ENCODE assay signal across 8 cellular contexts in the genomic region with DNA sequence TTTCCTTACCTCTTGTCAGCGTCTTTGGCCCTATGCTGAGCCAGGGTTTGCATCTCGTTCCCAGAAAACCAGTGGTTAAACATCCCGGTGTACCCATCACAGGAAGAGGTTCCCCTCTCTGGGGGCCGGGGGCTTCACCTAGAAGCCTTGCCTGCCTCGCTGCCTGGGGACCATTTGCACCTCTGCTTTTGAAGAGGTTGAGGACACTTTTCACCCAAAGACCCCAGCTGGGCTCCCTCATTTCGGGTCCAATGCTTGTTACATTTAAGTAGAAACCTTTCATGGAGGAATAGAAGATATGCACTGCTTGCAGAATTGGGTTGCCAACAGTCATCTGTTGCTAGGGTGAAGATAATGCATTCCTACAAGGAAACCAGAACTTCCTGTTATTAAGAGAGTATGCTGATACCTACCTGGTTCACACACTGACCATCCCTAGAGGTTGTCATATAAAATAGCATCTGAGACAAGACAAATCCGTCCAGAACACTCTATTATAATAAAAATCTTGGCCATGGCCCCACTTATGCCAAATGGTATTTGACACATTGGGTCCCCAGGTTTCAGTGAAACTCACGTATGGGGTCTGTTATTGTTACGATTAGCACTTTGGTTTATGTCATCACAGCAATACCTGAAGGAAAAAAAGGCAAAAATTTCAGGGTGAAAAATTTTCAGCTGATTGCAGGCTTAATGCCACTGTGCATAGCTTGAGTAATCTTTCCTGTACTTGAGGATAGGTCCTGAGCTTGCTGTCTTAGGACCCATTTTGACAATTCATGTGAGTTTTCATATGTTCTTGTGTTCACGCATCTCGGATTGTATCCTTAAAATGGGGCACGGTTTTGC. TPM values are rescaled to one million over a fixed set of nuclear protein-coding genes. Genes with fewer than 3 reads are reported as not detected.
A peak's percentile ranks its signal among the peaks of the same experiment; 100 is the strongest.
DNase-seq lines count a peak whose midpoint lies in the region; ATAC-seq and TF ChIP-seq lines count a peak whose summit lies in the region.

No MANE protein-coding gene starts in this region.

- H3K9me3 Mint-ChIP-seq in CD4-positive, alpha-beta T cell: no peaks in the 10 kb centered on the region
- no peaks in the 10 kb centered on the region for H3K9me3 Mint-ChIP-seq in natural killer cell

- H3K36me3 ChIP-seq in HUES64 (ENCODE audit: insufficient read depth, low read length): no peaks in the 10 kb centered on the region

- TF ChIP-seq CTCF in CD4-positive, alpha-beta T cell (IDR thresholded peaks at IDR 0.05): no peak
- TF ChIP-seq CTCF in choroid plexus epithelial cell (conservative IDR thresholded peaks at IDR 0.05; ENCODE audit: low read depth, low read length) (no peak), natural killer cell (IDR thresholded peaks at IDR 0.05) (no peak)

- POLR2A ChIA-PET in CD4-positive, alpha-beta T cell (lab: Charles Lee): interaction anchor here (0.9 kb wide), 1 partner anchor 9 kb away, joined by 3 read pairs; no protein-coding TSS in a partner anchor

- intact Hi-C loops in CD4-positive, alpha-beta T cell (cut with DNase I, micrococcal nuclease): loop anchor here in 1 of 2 experiments (10.0 kb wide), 1 partner anchor 480 kb away; no protein-coding TSS in a partner anchor
- intact Hi-C loops in natural killer cell (cut with micrococcal nuclease): no loop called here

- no peak for DNase-seq in CD4-positive, alpha-beta T cell
- peak; percentile 49 for DNase-seq in choroid plexus epithelial cell (ENCODE audit: low read depth)
- DNase-seq in natural killer cell: no peak
- no peak for DNase-seq in NCI-H774 (lab: John Stamatoyannopoulos, UW)
- DNase-seq in NCI-H2107 (lab: John Stamatoyannopoulos, UW): no peak
- DNase-seq in MV-4-11 (lab: John Stamatoyannopoulos, UW): no peak
- no peak for DNase-seq in effector CD4-positive, alpha-beta T cell

- H3K4me1 ChIP-seq in HUES64 (ENCODE audit: insufficient read depth, low read length): peaks cover 8% of the 10 kb centered on the region; the same call in 1 of the 2 replicates

- WGBS in HUES64: 79% methylated on average over 12 of the region's 12 CpGs

- no peaks in the 10 kb centered on the region for H3K36me3 Mint-ChIP-seq in CD4-positive, alpha-beta T cell (ENCODE audit: low read depth)
- no peaks in the 10 kb centered on the region for H3K36me3 Mint-ChIP-seq in natural killer cell

- H3K9ac ChIP-seq in HUES64 (ENCODE audit: low read depth, low read length): no peak overlapping the region

- peaks cover 40% of the 10 kb centered on the region for H3K27me3 Mint-ChIP-seq in CD4-positive, alpha-beta T cell
- peaks cover 0 to 4% of the 10 kb centered on the region in 2 donors for H3K27me3 Mint-ChIP-seq in natural killer cell (ENCODE audit: low read depth in 2 of 2)

- peak overlapping the region; percentile 90 for H3K4me3 Mint-ChIP-seq in CD4-positive, alpha-beta T cell
- H3K4me3 Mint-ChIP-seq in natural killer cell: peak overlapping the region; percentile 89

- H3K27me3 ChIP-seq in CD4-positive, alpha-beta T cell (ENCODE audit: control insufficient read depth, insufficient read depth, low read length): peaks cover 3% of the 10 kb centered on the region
- H3K27me3 ChIP-seq in HUES64 (ENCODE audit: insufficient read depth, low read length): peaks cover 38% of the 10 kb centered on the region

- H3K4me3 ChIP-seq in HUES64 (ENCODE audit: low read length) (peak overlapping the region; percentile 58), choroid plexus epithelial cell (ENCODE audit: low read depth, low read length) (no peak overlapping the region)

- peaks cover 17% of the 10 kb centered on the region for H3K4me1 Mint-ChIP-seq in CD4-positive, alpha-beta T cell (ENCODE audit: low read depth)
- peaks cover 16 to 22% of the 10 kb centered on the region in 2 donors for H3K4me1 Mint-ChIP-seq in natural killer cell

- H3K9me3 ChIP-seq in CD4-positive, alpha-beta T cell (ENCODE audit: control insufficient read depth, low read length): no peaks in the 10 kb centered on the region
- no peaks in the 10 kb centered on the region for H3K9me3 ChIP-seq in HUES64 (ENCODE audit: insufficient read depth, low read depth, low read length)

- H3K27ac ChIP-seq in CD4-positive, alpha-beta T cell (ENCODE audit: low read depth, low read length): no peak overlapping the region
- H3K27ac ChIP-seq in HUES64 (ENCODE audit: low read depth, low read length): no peak overlapping the region

- CTCF ChIA-PET in CD4-positive, alpha-beta T cell (lab: Charles Lee): no interaction called here

- no peak for ATAC-seq in CD4-positive, alpha-beta T cell (ENCODE audit: poor library complexity)
- ATAC-seq in natural killer cell: no peak

- peak overlapping the region; percentile 42 for H3K27ac Mint-ChIP-seq in CD4-positive, alpha-beta T cell
- peak overlapping the region; percentile 18 to 58 for H3K27ac Mint-ChIP-seq in natural killer cell

RNA-seq across cellular contexts. Expression of a gene that starts 0.9 kb away (rescaled TPM):
- 1 to 10 TPM; 1.8 to 2.0 TPM for total RNA-seq in CD4-positive, alpha-beta T cell
- polyA plus RNA-seq in HUES64 (2013, experiment 1 of 2): 0.15 TPM
- 0.19 TPM for polyA plus RNA-seq in HUES64 (2013, experiment 2 of 2)
- total RNA-seq in natural killer cell: 1 to 10 TPM; 4.0 to 8.0 (median 4.5) TPM
